In the genomic region with DNA sequence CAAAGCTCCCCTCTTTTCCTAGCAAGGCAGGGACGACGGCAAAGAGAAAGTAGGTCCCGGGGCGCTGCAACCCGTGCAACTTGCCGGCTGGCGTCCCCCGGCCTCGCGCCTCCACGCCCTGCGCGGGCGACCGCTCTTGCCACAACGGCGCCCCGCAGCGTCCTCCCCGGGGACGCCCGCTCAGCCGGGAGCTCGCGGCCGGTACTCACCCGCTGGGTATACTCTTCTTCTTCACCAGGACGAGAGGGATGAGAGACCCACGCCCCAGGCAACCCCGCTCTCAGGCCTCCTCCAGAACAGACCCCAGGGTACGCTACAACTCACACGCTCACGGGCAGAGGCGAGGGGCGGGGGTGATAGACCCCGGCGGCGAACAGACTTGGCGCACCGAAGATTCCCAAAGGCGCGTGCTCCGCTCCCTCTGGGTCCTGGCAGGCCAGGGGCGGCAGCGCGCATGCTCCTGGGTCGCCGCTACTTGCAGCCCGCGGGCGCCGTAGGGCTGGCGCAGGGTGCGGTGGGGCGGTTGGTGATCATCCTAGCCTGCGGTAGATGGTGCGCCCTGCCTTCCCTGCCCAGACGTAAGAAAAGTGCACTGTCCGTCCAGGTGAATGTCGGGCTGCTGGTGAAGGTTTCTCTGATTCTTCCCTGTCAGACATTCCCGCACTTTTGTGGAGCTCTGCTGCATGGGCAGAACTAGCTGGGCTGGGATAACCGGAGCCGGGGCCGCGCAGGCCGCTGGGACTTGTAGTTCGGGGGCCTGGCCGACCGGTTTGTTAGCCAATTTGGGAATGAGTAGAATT, we compare ENCODE assay signal across 1 cellular context.
TF ChIP-seq lines count a peak whose summit lies in the region.

A gene with protein sequence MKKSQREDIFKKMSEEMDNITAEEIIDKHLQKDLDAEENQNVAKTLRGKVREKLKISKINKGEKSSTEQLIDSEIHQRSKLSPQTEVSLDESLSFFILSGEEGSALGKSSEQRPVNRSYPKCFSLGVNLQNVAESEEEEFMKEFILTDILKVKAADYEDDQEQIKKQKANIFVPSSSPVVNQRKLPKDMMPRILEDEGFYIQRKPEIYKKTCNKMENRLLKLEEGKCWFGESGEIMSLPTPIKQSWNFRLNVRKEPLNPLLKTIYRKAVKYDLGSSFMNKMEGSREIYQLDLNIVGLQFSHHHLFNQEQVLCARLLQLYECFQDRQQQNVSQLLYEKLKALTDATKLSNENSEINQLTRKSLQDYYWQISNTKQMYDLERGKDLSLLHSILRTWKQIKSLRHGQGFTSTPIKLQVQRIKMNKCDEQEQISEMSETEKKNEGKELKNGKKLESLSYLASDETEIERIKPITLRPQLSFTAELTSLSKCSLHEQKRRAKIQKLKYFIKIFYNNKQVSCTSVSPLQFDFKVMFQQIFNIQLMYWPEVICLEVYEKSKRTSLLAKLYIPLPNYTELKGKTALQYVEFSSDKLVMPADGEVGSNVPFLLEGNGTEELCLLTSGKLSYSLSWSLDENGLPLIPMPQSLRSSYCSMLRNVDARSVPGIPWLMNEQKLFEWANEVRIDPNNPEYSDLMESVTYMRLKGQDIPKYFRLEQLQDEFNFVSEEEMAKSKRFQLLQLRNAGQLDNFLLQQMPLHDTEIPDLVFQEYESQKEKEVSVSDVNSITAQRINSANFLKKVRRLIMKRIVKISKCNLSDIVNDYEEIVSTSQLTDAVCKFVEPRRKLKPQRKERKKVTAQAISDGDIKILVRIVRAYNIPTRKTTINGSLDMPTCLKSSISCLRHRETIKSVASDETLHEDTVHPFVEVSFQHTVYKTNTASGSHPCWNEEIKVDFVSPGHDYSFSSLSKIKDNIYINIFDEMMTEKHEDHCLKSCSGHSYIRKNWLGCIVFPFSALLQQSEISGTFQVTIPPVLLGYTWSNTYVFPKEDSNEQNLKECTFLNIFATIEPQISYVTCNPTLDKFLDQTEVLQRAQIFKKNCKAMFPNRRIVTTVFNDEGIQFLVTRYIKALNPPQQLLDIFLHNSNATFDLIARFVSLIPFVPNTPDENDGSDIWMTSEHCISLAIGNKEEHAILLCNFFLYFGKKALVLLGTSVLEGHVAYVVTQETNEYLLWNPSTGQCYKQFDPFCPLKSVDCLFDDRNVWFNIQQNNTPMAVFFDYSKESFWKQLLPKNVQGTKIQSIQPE (N-terminal part only) (plus strand): TSS at position 522 of the 800 bp plus-strand sequence. CDS start 3,349 bp downstream, outside the sequence.

TF ChIP-seq in GM12878, 131 proteins besides CTCF, POLR2A, EP300 and RAD21 (continued from another document and continues in another):
- TF ChIP-seq, protein P1, sequence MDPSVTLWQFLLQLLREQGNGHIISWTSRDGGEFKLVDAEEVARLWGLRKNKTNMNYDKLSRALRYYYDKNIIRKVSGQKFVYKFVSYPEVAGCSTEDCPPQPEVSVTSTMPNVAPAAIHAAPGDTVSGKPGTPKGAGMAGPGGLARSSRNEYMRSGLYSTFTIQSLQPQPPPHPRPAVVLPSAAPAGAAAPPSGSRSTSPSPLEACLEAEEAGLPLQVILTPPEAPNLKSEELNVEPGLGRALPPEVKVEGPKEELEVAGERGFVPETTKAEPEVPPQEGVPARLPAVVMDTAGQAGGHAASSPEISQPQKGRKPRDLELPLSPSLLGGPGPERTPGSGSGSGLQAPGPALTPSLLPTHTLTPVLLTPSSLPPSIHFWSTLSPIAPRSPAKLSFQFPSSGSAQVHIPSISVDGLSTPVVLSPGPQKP (IDR thresholded peaks at IDR 0.05; ENCODE audit: low read depth, low read length), result no peak
- TF ChIP-seq ATF7 (IDR thresholded peaks at IDR 0.05; ENCODE audit: low read depth), result no peak
- no peak for TF ChIP-seq NR2F1 (conservative IDR thresholded peaks at IDR 0.05)
- TF ChIP-seq, protein P2, sequence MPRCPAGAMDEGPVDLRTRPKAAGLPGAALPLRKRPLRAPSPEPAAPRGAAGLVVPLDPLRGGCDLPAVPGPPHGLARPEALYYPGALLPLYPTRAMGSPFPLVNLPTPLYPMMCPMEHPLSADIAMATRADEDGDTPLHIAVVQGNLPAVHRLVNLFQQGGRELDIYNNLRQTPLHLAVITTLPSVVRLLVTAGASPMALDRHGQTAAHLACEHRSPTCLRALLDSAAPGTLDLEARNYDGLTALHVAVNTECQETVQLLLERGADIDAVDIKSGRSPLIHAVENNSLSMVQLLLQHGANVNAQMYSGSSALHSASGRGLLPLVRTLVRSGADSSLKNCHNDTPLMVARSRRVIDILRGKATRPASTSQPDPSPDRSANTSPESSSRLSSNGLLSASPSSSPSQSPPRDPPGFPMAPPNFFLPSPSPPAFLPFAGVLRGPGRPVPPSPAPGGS (IDR thresholded peaks at IDR 0.05; ENCODE audit: borderline replicate concordance, insufficient read depth, low read depth, low read length, poor library complexity, severe bottlenecking), result peak; percentile 41
- TF ChIP-seq EGR1 (IDR thresholded peaks at IDR 0.05; ENCODE audit: borderline replicate concordance in 1 of 2, low read depth in 2 of 2, low read length in 2 of 2), result no peak
- peak; percentile 61 for TF ChIP-seq NRF1 (conservative IDR thresholded peaks at IDR 0.05; ENCODE audit: low read depth, low read length)
- TF ChIP-seq SMAD5 (IDR thresholded peaks at IDR 0.05; ENCODE audit: low read depth), result peak; percentile 59; the same call in 1 of the 2 replicates
- peak; percentile 74 for TF ChIP-seq YY1 (IDR thresholded peaks at IDR 0.05; ENCODE audit: low read depth, low read length)
- TF ChIP-seq, protein P3, sequence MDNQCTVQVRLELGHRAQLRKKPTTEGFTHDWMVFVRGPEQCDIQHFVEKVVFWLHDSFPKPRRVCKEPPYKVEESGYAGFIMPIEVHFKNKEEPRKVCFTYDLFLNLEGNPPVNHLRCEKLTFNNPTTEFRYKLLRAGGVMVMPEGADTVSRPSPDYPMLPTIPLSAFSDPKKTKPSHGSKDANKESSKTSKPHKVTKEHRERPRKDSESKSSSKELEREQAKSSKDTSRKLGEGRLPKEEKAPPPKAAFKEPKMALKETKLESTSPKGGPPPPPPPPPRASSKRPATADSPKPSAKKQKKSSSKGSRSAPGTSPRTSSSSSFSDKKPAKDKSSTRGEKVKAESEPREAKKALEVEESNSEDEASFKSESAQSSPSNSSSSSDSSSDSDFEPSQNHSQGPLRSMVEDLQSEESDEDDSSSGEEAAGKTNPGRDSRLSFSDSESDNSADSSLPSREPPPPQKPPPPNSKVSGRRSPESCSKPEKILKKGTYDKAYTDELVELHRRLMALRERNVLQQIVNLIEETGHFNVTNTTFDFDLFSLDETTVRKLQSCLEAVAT (IDR thresholded peaks at IDR 0.05), result peak; percentile 70
- TF ChIP-seq IKZF1 (conservative IDR thresholded peaks at IDR 0.05), result peak; percentile 92
- peak; percentile 81 for TF ChIP-seq SIX5 (IDR thresholded peaks at IDR 0.05; ENCODE audit: low read depth, low read length, severe bottlenecking)
- TF ChIP-seq NFIC (IDR thresholded peaks at IDR 0.05; ENCODE audit: low read depth, low read length), result no peak
- no peak for TF ChIP-seq MYB (IDR thresholded peaks at IDR 0.05; ENCODE audit: borderline replicate concordance, low read depth, low read length)
- TF ChIP-seq HCFC1 (IDR thresholded peaks at IDR 0.05; ENCODE audit: low read length), result peak; percentile 84
- no peak for TF ChIP-seq NFXL1 (IDR thresholded peaks at IDR 0.05; ENCODE audit: borderline replicate concordance)
- TF ChIP-seq YBX1 (IDR thresholded peaks at IDR 0.05), result no peak
- TF ChIP-seq ZBED1 (IDR thresholded peaks at IDR 0.05; ENCODE audit: borderline replicate concordance), result no peak
- TF ChIP-seq, protein P4, sequence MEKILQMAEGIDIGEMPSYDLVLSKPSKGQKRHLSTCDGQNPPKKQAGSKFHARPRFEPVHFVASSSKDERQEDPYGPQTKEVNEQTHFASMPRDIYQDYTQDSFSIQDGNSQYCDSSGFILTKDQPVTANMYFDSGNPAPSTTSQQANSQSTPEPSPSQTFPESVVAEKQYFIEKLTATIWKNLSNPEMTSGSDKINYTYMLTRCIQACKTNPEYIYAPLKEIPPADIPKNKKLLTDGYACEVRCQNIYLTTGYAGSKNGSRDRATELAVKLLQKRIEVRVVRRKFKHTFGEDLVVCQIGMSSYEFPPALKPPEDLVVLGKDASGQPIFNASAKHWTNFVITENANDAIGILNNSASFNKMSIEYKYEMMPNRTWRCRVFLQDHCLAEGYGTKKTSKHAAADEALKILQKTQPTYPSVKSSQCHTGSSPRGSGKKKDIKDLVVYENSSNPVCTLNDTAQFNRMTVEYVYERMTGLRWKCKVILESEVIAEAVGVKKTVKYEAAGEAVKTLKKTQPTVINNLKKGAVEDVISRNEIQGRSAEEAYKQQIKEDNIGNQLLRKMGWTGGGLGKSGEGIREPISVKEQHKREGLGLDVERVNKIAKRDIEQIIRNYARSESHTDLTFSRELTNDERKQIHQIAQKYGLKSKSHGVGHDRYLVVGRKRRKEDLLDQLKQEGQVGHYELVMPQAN (conservative IDR thresholded peaks at IDR 0.05), result peak; percentile 72
- TF ChIP-seq, protein P5, sequence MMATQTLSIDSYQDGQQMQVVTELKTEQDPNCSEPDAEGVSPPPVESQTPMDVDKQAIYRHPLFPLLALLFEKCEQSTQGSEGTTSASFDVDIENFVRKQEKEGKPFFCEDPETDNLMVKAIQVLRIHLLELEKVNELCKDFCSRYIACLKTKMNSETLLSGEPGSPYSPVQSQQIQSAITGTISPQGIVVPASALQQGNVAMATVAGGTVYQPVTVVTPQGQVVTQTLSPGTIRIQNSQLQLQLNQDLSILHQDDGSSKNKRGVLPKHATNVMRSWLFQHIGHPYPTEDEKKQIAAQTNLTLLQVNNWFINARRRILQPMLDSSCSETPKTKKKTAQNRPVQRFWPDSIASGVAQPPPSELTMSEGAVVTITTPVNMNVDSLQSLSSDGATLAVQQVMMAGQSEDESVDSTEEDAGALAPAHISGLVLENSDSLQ (IDR thresholded peaks at IDR 0.05), result no peak
- no peak for TF ChIP-seq EZH2 (IDR thresholded peaks at IDR 0.05; ENCODE audit: borderline replicate concordance, control insufficient read depth, low read depth, low read length)
- TF ChIP-seq STAT1 (conservative IDR thresholded peaks at IDR 0.05), result 0 out of 2 replicates have a peak, but pooled peaks have one; percentile 29
- no peak for TF ChIP-seq NR2C2 (IDR thresholded peaks at IDR 0.05; ENCODE audit: borderline replicate concordance, control insufficient read depth, insufficient read length, low read depth)
- TF ChIP-seq, protein P6, sequence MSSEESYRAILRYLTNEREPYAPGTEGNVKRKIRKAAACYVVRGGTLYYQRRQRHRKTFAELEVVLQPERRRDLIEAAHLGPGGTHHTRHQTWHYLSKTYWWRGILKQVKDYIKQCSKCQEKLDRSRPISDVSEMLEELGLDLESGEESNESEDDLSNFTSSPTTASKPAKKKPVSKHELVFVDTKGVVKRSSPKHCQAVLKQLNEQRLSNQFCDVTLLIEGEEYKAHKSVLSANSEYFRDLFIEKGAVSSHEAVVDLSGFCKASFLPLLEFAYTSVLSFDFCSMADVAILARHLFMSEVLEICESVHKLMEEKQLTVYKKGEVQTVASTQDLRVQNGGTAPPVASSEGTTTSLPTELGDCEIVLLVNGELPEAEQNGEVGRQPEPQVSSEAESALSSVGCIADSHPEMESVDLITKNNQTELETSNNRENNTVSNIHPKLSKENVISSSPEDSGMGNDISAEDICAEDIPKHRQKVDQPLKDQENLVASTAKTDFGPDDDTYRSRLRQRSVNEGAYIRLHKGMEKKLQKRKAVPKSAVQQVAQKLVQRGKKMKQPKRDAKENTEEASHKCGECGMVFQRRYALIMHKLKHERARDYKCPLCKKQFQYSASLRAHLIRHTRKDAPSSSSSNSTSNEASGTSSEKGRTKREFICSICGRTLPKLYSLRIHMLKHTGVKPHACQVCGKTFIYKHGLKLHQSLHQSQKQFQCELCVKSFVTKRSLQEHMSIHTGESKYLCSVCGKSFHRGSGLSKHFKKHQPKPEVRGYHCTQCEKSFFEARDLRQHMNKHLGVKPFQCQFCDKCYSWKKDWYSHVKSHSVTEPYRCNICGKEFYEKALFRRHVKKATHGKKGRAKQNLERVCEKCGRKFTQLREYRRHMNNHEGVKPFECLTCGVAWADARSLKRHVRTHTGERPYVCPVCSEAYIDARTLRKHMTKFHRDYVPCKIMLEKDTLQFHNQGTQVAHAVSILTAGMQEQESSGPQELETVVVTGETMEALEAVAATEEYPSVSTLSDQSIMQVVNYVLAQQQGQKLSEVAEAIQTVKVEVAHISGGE (CRISPR knock-in tag; IDR thresholded peaks at IDR 0.05), result no peak
- no peak for TF ChIP-seq CHD4 (IDR thresholded peaks at IDR 0.05)
- peak; percentile 8; the same call in 1 of the 2 replicates for TF ChIP-seq RUNX3 (IDR thresholded peaks at IDR 0.05; ENCODE audit: low read length)
- TF ChIP-seq SMARCA5 (IDR thresholded peaks at IDR 0.05), result no peak
- TF ChIP-seq TBL1XR1 (IDR thresholded peaks at IDR 0.05; ENCODE audit: low read depth, low read length), result no peak
- TF ChIP-seq LARP7 (IDR thresholded peaks at IDR 0.05), result peak; percentile 82; the same call in 1 of the 2 replicates
- TF ChIP-seq RELA (IDR thresholded peaks at IDR 0.05; ENCODE audit: borderline replicate concordance, partially characterized antibody), result no peak
- no peak for TF ChIP-seq BACH1 (IDR thresholded peaks at IDR 0.05; ENCODE audit: borderline replicate concordance)
- TF ChIP-seq FOXK2 (IDR thresholded peaks at IDR 0.05), result no peak
- TF ChIP-seq, protein P7, sequence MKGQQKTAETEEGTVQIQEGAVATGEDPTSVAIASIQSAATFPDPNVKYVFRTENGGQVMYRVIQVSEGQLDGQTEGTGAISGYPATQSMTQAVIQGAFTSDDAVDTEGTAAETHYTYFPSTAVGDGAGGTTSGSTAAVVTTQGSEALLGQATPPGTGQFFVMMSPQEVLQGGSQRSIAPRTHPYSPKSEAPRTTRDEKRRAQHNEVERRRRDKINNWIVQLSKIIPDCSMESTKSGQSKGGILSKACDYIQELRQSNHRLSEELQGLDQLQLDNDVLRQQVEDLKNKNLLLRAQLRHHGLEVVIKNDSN (IDR thresholded peaks at IDR 0.05; ENCODE audit: borderline replicate concordance, extremely low read length, insufficient read depth, low read depth, low read length), result no peak
- TF ChIP-seq, protein P8, sequence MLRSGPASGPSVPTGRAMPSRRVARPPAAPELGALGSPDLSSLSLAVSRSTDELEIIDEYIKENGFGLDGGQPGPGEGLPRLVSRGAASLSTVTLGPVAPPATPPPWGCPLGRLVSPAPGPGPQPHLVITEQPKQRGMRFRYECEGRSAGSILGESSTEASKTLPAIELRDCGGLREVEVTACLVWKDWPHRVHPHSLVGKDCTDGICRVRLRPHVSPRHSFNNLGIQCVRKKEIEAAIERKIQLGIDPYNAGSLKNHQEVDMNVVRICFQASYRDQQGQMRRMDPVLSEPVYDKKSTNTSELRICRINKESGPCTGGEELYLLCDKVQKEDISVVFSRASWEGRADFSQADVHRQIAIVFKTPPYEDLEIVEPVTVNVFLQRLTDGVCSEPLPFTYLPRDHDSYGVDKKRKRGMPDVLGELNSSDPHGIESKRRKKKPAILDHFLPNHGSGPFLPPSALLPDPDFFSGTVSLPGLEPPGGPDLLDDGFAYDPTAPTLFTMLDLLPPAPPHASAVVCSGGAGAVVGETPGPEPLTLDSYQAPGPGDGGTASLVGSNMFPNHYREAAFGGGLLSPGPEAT (IDR thresholded peaks at IDR 0.05; ENCODE audit: low read depth), result peak; percentile 46; the same call in 1 of the 2 replicates
- TF ChIP-seq CHD2 (IDR thresholded peaks at IDR 0.05; ENCODE audit: borderline replicate concordance, low read depth, low read length), result no peak
- TF ChIP-seq, protein P9, sequence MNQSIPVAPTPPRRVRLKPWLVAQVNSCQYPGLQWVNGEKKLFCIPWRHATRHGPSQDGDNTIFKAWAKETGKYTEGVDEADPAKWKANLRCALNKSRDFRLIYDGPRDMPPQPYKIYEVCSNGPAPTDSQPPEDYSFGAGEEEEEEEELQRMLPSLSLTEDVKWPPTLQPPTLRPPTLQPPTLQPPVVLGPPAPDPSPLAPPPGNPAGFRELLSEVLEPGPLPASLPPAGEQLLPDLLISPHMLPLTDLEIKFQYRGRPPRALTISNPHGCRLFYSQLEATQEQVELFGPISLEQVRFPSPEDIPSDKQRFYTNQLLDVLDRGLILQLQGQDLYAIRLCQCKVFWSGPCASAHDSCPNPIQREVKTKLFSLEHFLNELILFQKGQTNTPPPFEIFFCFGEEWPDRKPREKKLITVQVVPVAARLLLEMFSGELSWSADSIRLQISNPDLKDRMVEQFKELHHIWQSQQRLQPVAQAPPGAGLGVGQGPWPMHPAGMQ (IDR thresholded peaks at IDR 0.05; ENCODE audit: borderline replicate concordance), result no peak
- TF ChIP-seq CHD1 (IDR thresholded peaks at IDR 0.05; ENCODE audit: low read depth, low read length), result no peak
